In the genomic region with DNA sequence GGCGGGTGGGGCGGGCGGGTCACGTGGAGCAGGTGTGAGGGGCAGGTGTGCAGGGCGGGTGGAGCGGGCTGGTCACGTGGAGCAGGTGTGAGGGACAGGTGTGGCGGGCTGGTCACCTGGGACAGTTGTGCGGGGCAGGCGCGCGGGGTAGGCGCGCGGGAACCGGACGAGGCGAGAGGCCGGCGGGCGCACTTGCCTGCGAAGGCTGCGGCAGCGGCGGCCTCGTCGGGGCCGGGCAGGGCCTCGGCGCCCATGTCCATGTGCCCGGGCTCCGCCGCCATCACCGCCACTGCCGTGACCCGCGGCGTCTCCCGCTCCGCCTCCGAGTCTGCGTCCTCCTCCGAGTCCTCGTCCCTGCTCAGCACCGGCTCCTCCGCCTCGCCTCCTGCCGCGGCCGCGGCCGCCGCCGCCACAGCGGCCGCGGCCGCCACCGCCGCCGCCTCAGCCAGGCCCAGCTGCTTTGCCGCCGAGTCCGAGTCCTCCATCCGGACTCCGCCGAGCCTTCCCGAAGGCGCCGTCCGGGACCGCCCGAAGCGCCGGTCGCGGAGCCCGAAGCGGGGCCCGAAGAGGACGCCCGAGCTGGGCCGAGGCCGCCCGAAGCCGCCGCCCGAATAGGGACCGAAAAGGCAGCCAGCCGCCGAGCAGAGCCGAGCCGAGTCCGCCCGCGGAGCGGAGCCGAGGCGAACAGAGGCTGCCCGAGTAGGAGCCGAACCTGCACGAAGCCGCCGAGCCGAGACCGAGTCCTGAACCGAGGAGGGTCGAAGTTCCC, we compare ENCODE assay signal across 8 cellular contexts. TPM values are rescaled to one million over a fixed set of nuclear protein-coding genes. Genes with fewer than 3 reads are reported as not detected.
DNase-seq lines count a peak whose midpoint lies in the region; TF ChIP-seq lines count a peak whose summit lies in the region.

A gene with protein sequence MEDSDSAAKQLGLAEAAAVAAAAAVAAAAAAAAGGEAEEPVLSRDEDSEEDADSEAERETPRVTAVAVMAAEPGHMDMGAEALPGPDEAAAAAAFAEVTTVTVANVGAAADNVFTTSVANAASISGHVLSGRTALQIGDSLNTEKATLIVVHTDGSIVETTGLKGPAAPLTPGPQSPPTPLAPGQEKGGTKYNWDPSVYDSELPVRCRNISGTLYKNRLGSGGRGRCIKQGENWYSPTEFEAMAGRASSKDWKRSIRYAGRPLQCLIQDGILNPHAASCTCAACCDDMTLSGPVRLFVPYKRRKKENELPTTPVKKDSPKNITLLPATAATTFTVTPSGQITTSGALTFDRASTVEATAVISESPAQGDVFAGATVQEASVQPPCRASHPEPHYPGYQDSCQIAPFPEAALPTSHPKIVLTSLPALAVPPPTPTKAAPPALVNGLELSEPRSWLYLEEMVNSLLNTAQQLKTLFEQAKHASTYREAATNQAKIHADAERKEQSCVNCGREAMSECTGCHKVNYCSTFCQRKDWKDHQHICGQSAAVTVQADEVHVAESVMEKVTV (minus strand): TSS at position 660 of the 769 bp plus-strand sequence. CDS start 175 bp downstream, at position 485.

- H3K36me3 Mint-ChIP-seq in neural crest cell (ENCODE audit: low read depth) = no peaks in the 10 kb centered on the region

- in situ Hi-C loops in G401 (cut with HindIII; ENCODE audit: low sequenced_read_pairs) = no loop called here
- in situ Hi-C loops in HAP-1 (cut with MboI; ENCODE audit: low sequenced_read_pairs) = no loop called here

- H4K20me1 ChIP-seq in MM.1S (ENCODE audit: insufficient read depth, low read length) = no peaks in the 10 kb centered on the region

- no peak for TF ChIP-seq CTCF in MM.1S (IDR thresholded peaks at IDR 0.05; ENCODE audit: low read length)
- TF ChIP-seq CTCF in foreskin fibroblast (IDR thresholded peaks at IDR 0.05; ENCODE audit: low read depth, low read length) = no peak
- TF ChIP-seq CTCF in neural crest cell (conservative IDR thresholded peaks at IDR 0.05) = no peak

- no peaks in the 10 kb centered on the region for H3K9me3 Mint-ChIP-seq in neural crest cell

- DNase-seq in G401 (ENCODE audit: low spot score) (peak; percentile 93), HAP-1 (ENCODE audit: low spot score in 2 of 2) (peak; percentile 91 to 99), MM.1S (peak; percentile 98), SIG-M5 treated with dmso at 0.1 percent for 504 hours (lab: John Stamatoyannopoulos, UW; ENCODE audit: unreplicated experiment) (peak; percentile 91), foreskin fibroblast (peak; percentile 95 to 99), neural crest cell (ENCODE audit: low read depth, low spot score) (peak; percentile 99)
- peak; percentile 98 for DNase-seq in activated gamma-delta T cell treated with anti-CD3 and anti-CD28 coated beads, Interleukin-2, amount 50 U/mL, for 16 hours (ENCODE audit: low read depth)

- peaks cover 6% of the 10 kb centered on the region for H3K4me1 ChIP-seq in HAP-1
- H3K4me1 ChIP-seq in MM.1S (ENCODE audit: low read length) = peaks cover 25% of the 10 kb centered on the region
- peaks cover 43% of the 10 kb centered on the region for H3K4me1 ChIP-seq in stomach smooth muscle (ENCODE audit: control insufficient read depth, insufficient read depth, low read length)

- H3K4me3 Mint-ChIP-seq in neural crest cell = peak within 1 kb of the TSS; percentile 94

- H3K36me3 ChIP-seq in HAP-1 (replicated peaks) (peaks cover 12% of the 10 kb centered on the region), MM.1S (replicated peaks; ENCODE audit: insufficient read depth, low read length) (no peaks in the 10 kb centered on the region), stomach smooth muscle (ENCODE audit: control insufficient read depth in 2 of 2, insufficient read depth in 2 of 2, low read length in 2 of 2) (peaks cover under 1 to 6% of the 10 kb centered on the region in 2 donors)

- H3K4me3 ChIP-seq in HAP-1 = peak within 1 kb of the TSS; percentile 92
- peak within 1 kb of the TSS; percentile 97 for H3K4me3 ChIP-seq in MM.1S (ENCODE audit: low read length)
- H3K4me3 ChIP-seq in foreskin fibroblast (ENCODE audit: low read depth in 1 of 2, low read length in 2 of 2) = peak within 1 kb of the TSS; percentile 78 to 84
- peak within 1 kb of the TSS; percentile 82 to 84 for H3K4me3 ChIP-seq in stomach smooth muscle (ENCODE audit: low read length in 2 of 2)

- H3K27me3 ChIP-seq in HAP-1 (ENCODE audit: low read depth) (no peaks in the 10 kb centered on the region), MM.1S (replicated peaks; ENCODE audit: insufficient read depth, low read length) (no peaks in the 10 kb centered on the region), stomach smooth muscle (ENCODE audit: control insufficient read depth in 1 of 2, insufficient read depth in 2 of 2, low read length in 2 of 2) (no peaks in the 10 kb centered on the region)

- H3K9ac ChIP-seq in MM.1S (ENCODE audit: low read length) (peak within 1 kb of the TSS; percentile 100), stomach smooth muscle (ENCODE audit: low read length in 2 of 2) (peak within 1 kb of the TSS; percentile 95 to 98)

- H3K9me2 ChIP-seq in MM.1S (replicated peaks; ENCODE audit: insufficient read depth, low read length) = no peaks in the 10 kb centered on the region

- peaks cover 44% of the 10 kb centered on the region for H3K4me1 Mint-ChIP-seq in neural crest cell

- H3F3A ChIP-seq in MM.1S (ENCODE audit: insufficient read depth, low read length) = peaks cover 31% of the 10 kb centered on the region

- H3K27ac Mint-ChIP-seq in neural crest cell (ENCODE audit: unreplicated experiment) = peak within 1 kb of the TSS; percentile 98

- H2AFZ ChIP-seq in MM.1S (ENCODE audit: low read length) = peak within 1 kb of the TSS; percentile 97

- H3K4me2 ChIP-seq in MM.1S (ENCODE audit: low read depth, low read length) = peak within 1 kb of the TSS; percentile 77

- H3K27ac ChIP-seq in MM.1S (ENCODE audit: low read length) (peak within 1 kb of the TSS; percentile 100), stomach smooth muscle (ENCODE audit: low read length) (peak within 1 kb of the TSS; percentile 98)

- peaks cover 64% of the 10 kb centered on the region for H3K79me2 ChIP-seq in MM.1S (ENCODE audit: low read length)

- H3K9me3 ChIP-seq in HAP-1 (no peaks in the 10 kb centered on the region), MM.1S (replicated peaks; ENCODE audit: insufficient read depth, low read length) (no peaks in the 10 kb centered on the region), stomach smooth muscle (ENCODE audit: control insufficient read depth in 2 of 2, low read length in 2 of 2) (no peaks in the 10 kb centered on the region)

- no peaks in the 10 kb centered on the region for H3K27me3 Mint-ChIP-seq in neural crest cell (ENCODE audit: low read depth)

RNA-seq across cellular contexts. Expression of the gene that starts here (rescaled TPM):
- total RNA-seq in G401 (2014; rRNA removed; shearing (Covaris generic)) = 70.5 and 73.2 TPM in 2 replicates
- total RNA-seq in neural crest cell = 60.9 and 67.0 TPM in 2 replicates

Comparison
In these comparisons a context has a peak if more than half of its experiments do, and no peak if none do; other contexts are left out.
1. Peak in every context shown above with its lines: DNase-seq, H3K4me3 ChIP-seq and H3K27ac ChIP-seq.